ENCODE assay signal across 40 cellular contexts in genomic region chr14:55944757-55945156, GRCh38.
"Had no signal": no experiment of that assay in that cellular context is flagged by ENCODE, and none has a peak within 500 bp of the region (broad histone marks: within the 10 kb centered on the region; RNA-seq: fewer than 3 reads in every experiment).

No MANE protein-coding gene starts in this region.

- H3K4me3 ChIP-seq: ascending aorta, cardiac muscle cell had no signal

- H3K4me3 Mint-ChIP-seq: activated CD4-positive, alpha-beta memory T cell treated with anti-CD3 and anti-CD28 coated beads, Interleukin-2, amount 10 ng/mL, durations not matched to agents 7 days and 5 days; activated CD4-positive, alpha-beta T cell treated with anti-CD3 and anti-CD28 coated beads for 36 hours; activated CD4-positive, alpha-beta T cell treated with anti-CD3 and anti-CD28 coated beads, Interleukin-2, amount 10 ng/mL, durations not matched to agents 7 days and 5 days; activated CD8-positive, alpha-beta memory T cell treated with anti-CD3 and anti-CD28 coated beads, Interleukin-2, amount 10 ng/mL, durations not matched to agents 7 days and 5 days; activated CD8-positive, alpha-beta T cell treated with anti-CD3 and anti-CD28 coated beads, Interleukin-2, amount 10 ng/mL, durations not matched to agents 7 days and 5 days; activated naive CD4-positive, alpha-beta T cell treated with anti-CD3 and anti-CD28 coated beads for 36 hours; activated naive CD8-positive, alpha-beta T cell treated with anti-CD3 and anti-CD28 coated beads for 36 hours; activated T-cell treated with anti-CD3 and anti-CD28 coated beads, Interleukin-2, amount 50 U/mL, for 4 hours; activated T-cell treated with anti-CD3 and anti-CD28 coated beads, Interleukin-2, amount 50 U/mL, for 72 hours; activated T-helper 1 cell treated with anti-CD3 and anti-CD28 coated beads, Interleukin-12 subunit alpha, Interleukin-12 subunit beta, Interleukin-2, Interleukin-4 antibody, amounts not matched to agents 30 ng/mL and 10 ng/mL and 1 ng/mL, durations not matched to agents 14 hours and 24 hours and 36 hours; activated T-helper 17 cell treated with anti-CD3 and anti-CD28 coated beads, Interleukin-2, amount 50 U/mL, for 72 hours; brain; central memory CD8-positive, alpha-beta T cell; T-helper 1 cell treated with Interleukin-12 subunit alpha and Interleukin-12 subunit beta and Interleukin-4 antibody, amounts not matched to agents 30 μg/mL and 1 μg/mL, for 36 hours; T-helper 2 cell treated with Interferon-gamma antibody and Interleukin-4, amounts not matched to agents 5 μg/mL and 100 μg/mL, for 36 hours; WTC11 had no signal

- H3K4me1 Mint-ChIP-seq: activated CD4-positive, alpha-beta memory T cell treated with anti-CD3 and anti-CD28 coated beads, Interleukin-2, amount 10 ng/mL, durations not matched to agents 7 days and 5 days; activated CD4-positive, alpha-beta T cell treated with anti-CD3 and anti-CD28 coated beads for 36 hours; activated CD4-positive, alpha-beta T cell treated with anti-CD3 and anti-CD28 coated beads, Interleukin-2, amount 10 ng/mL, durations not matched to agents 7 days and 5 days; activated CD8-positive, alpha-beta memory T cell treated with anti-CD3 and anti-CD28 coated beads, Interleukin-2, amount 10 ng/mL, durations not matched to agents 7 days and 5 days; activated naive CD8-positive, alpha-beta T cell treated with anti-CD3 and anti-CD28 coated beads for 36 hours; activated T-helper 17 cell treated with anti-CD3 and anti-CD28 coated beads, Interleukin-2, amount 50 U/mL, for 72 hours; central memory CD8-positive, alpha-beta T cell had no signal

- H3K36me3 ChIP-seq: ascending aorta, cardiac muscle cell, WERI-Rb-1 had no signal

- FAIRE-seq: bronchial epithelial cell, TTC549 had no signal

- H3K9me3 Mint-ChIP-seq: activated CD4-positive, alpha-beta memory T cell treated with anti-CD3 and anti-CD28 coated beads, Interleukin-2, amount 10 ng/mL, durations not matched to agents 7 days and 5 days; activated CD4-positive, alpha-beta T cell treated with anti-CD3 and anti-CD28 coated beads, Interleukin-2, amount 10 ng/mL, durations not matched to agents 7 days and 5 days; activated naive CD4-positive, alpha-beta T cell treated with anti-CD3 and anti-CD28 coated beads for 36 hours; activated naive CD4-positive, alpha-beta T cell treated with anti-CD3 and anti-CD28 coated beads, Interleukin-2, amount 50 U/mL, for 72 hours; activated naive CD8-positive, alpha-beta T cell treated with anti-CD3 and anti-CD28 coated beads for 36 hours; activated T-helper 1 cell treated with anti-CD3 and anti-CD28 coated beads, Interleukin-12 subunit alpha, Interleukin-12 subunit beta, Interleukin-2, Interleukin-4 antibody, amounts not matched to agents 30 ng/mL and 10 ng/mL and 1 ng/mL, durations not matched to agents 14 hours and 24 hours and 36 hours; activated T-helper 17 cell treated with anti-CD3 and anti-CD28 coated beads, Interleukin-2, amount 50 U/mL, for 72 hours; central memory CD8-positive, alpha-beta T cell; T-helper 1 cell treated with Interleukin-12 subunit alpha and Interleukin-12 subunit beta and Interleukin-4 antibody, amounts not matched to agents 30 μg/mL and 1 μg/mL, for 36 hours; T-helper 2 cell treated with Interferon-gamma antibody and Interleukin-4, amounts not matched to agents 5 μg/mL and 100 μg/mL, for 36 hours had no signal

- H3K4me1 ChIP-seq: ascending aorta had no signal

- H3K27ac ChIP-seq: ascending aorta, cardiac muscle cell, WERI-Rb-1 had no signal

- ATAC-seq: activated CD4-positive, alpha-beta T cell treated with anti-CD3 and anti-CD28 coated beads for 36 hours; activated CD4-positive, CD25-positive, alpha-beta regulatory T cell treated with anti-CD3 and anti-CD28 coated beads, Interleukin-2, amount 50 U/mL, for 24 hours; activated CD8-positive, alpha-beta memory T cell treated with anti-CD3 and anti-CD28 coated beads, Interleukin-2, amount 10 ng/mL, durations not matched to agents 7 days and 5 days; activated CD8-positive, alpha-beta T cell treated with anti-CD3 and anti-CD28 coated beads, Interleukin-2, amount 10 ng/mL, durations not matched to agents 7 days and 5 days; activated naive CD4-positive, alpha-beta T cell treated with anti-CD3 and anti-CD28 coated beads, Interleukin-2, amount 50 U/mL, for 72 hours; activated T-cell treated with anti-CD3 and anti-CD28 coated beads, Interleukin-2, amount 50 U/mL, for 4 hours; activated T-cell treated with anti-CD3 and anti-CD28 coated beads, Interleukin-2, amount 50 U/mL, for 72 hours; activated T-helper 17 cell treated with anti-CD3 and anti-CD28 coated beads, Interleukin-2, amount 50 U/mL, for 72 hours; WTC11 had no signal

- H3K27ac Mint-ChIP-seq: activated CD4-positive, alpha-beta memory T cell treated with anti-CD3 and anti-CD28 coated beads, Interleukin-2, amount 10 ng/mL, durations not matched to agents 7 days and 5 days; activated CD4-positive, alpha-beta T cell treated with anti-CD3 and anti-CD28 coated beads for 36 hours; activated CD4-positive, alpha-beta T cell treated with anti-CD3 and anti-CD28 coated beads, Interleukin-2, amount 10 ng/mL, durations not matched to agents 7 days and 5 days; activated CD8-positive, alpha-beta memory T cell treated with anti-CD3 and anti-CD28 coated beads, Interleukin-2, amount 10 ng/mL, durations not matched to agents 7 days and 5 days; activated CD8-positive, alpha-beta T cell treated with anti-CD3 and anti-CD28 coated beads, Interleukin-2, amount 10 ng/mL, durations not matched to agents 7 days and 5 days; activated naive CD4-positive, alpha-beta T cell treated with anti-CD3 and anti-CD28 coated beads for 36 hours; activated naive CD4-positive, alpha-beta T cell treated with anti-CD3 and anti-CD28 coated beads, Interleukin-2, amount 50 U/mL, for 72 hours; activated naive CD8-positive, alpha-beta T cell treated with anti-CD3 and anti-CD28 coated beads for 36 hours; activated T-cell treated with anti-CD3 and anti-CD28 coated beads, Interleukin-2, amount 50 U/mL, for 72 hours; activated T-helper 17 cell treated with anti-CD3 and anti-CD28 coated beads, Interleukin-2, amount 50 U/mL, for 72 hours; T-helper 1 cell treated with Interleukin-12 subunit alpha and Interleukin-12 subunit beta and Interleukin-4 antibody, amounts not matched to agents 30 μg/mL and 1 μg/mL, for 36 hours; T-helper 2 cell treated with Interferon-gamma antibody and Interleukin-4, amounts not matched to agents 5 μg/mL and 100 μg/mL, for 36 hours; WTC11 had no signal

- H3K9me3 ChIP-seq: ascending aorta had no signal

- DNase-seq: activated CD4-positive, alpha-beta memory T cell treated with anti-CD3 and anti-CD28 coated beads, Interleukin-2, amount 10 ng/mL, durations not matched to agents 7 days and 5 days; activated CD4-positive, alpha-beta T cell treated with anti-CD3 and anti-CD28 coated beads for 1 hour; activated CD4-positive, alpha-beta T cell treated with anti-CD3 and anti-CD28 coated beads for 36 hours; activated CD4-positive, alpha-beta T cell treated with anti-CD3 and anti-CD28 coated beads for 48 hours; activated CD4-positive, alpha-beta T cell treated with anti-CD3 and anti-CD28 coated beads, Interleukin-2, amount 10 ng/mL, durations not matched to agents 7 days and 5 days; activated CD4-positive, alpha-beta T cell treated with anti-CD3 and anti-CD28 coated beads, Interleukin-2, amount 50 U/mL, for 48 hours; activated CD4-positive, CD25-positive, alpha-beta regulatory T cell; activated CD8-positive, alpha-beta memory T cell treated with anti-CD3 and anti-CD28 coated beads for 24 hours; activated CD8-positive, alpha-beta memory T cell treated with anti-CD3 and anti-CD28 coated beads, Interleukin-2, amount 10 ng/mL, durations not matched to agents 7 days and 5 days; activated CD8-positive, alpha-beta memory T cell treated with anti-CD3 and anti-CD28 coated beads, Interleukin-2, amount 50 U/mL, for 48 hours; activated CD8-positive, alpha-beta T cell treated with anti-CD3 and anti-CD28 coated beads, Interleukin-2, amount 10 ng/mL, durations not matched to agents 7 days and 5 days; activated effector memory CD4-positive, alpha-beta T cell treated with anti-CD3 and anti-CD28 coated beads, Interleukin-2, amount 50 U/mL, for 16 hours; activated gamma-delta T cell treated with Interleukin-2 at 50 U/mL for 16 hours; activated naive CD4-positive, alpha-beta T cell; activated naive CD4-positive, alpha-beta T cell treated with anti-CD3 and anti-CD28 coated beads for 36 hours; activated naive CD4-positive, alpha-beta T cell treated with anti-CD3 and anti-CD28 coated beads, Interleukin-2, amount 50 U/mL, for 16 hours; activated naive CD8-positive, alpha-beta T cell treated with anti-CD3 and anti-CD28 coated beads for 36 hours; activated T-cell treated with anti-CD3 and anti-CD28 coated beads, Interleukin-2, amount 50 U/mL, for 4 hours; activated T-cell treated with anti-CD3 and anti-CD28 coated beads, Interleukin-2, amount 50 U/mL, for 72 hours; amygdala; anterior cingulate cortex; caudate nucleus; cerebellar nuclear complex; T-helper 1 cell; T-helper 2 cell; T-helper 9 cell; WERI-Rb-1 had no signal

- H3K36me3 Mint-ChIP-seq: activated CD8-positive, alpha-beta memory T cell treated with anti-CD3 and anti-CD28 coated beads, Interleukin-2, amount 10 ng/mL, durations not matched to agents 7 days and 5 days; activated naive CD4-positive, alpha-beta T cell treated with anti-CD3 and anti-CD28 coated beads, Interleukin-2, amount 50 U/mL, for 72 hours; activated naive CD8-positive, alpha-beta T cell treated with anti-CD3 and anti-CD28 coated beads for 36 hours; brain had no signal

- H3K27me3 ChIP-seq: ascending aorta, cardiac muscle cell had no signal
